ENCODE assay signal across 14 cellular contexts in genomic region chr16:75401697-75402096, GRCh38. TPM values are rescaled to one million over a fixed set of nuclear protein-coding genes. Genes with fewer than 3 reads are reported as not detected.
DNase-seq lines count a peak whose midpoint lies in the region; ATAC-seq, FAIRE-seq and TF ChIP-seq lines count a peak whose summit lies in the region.
"Had no signal": no experiment of that assay in that cellular context is flagged by ENCODE, and none has a peak within 500 bp of the region (broad histone marks: within the 10 kb centered on the region; RNA-seq: fewer than 3 reads in every experiment).

No MANE protein-coding gene starts in this region.

- peak overlapping the region in 1 of 2 donors; percentile 67 for H3K9ac ChIP-seq in kidney (ENCODE audit: low read length in 2 of 2)

- peaks cover 14% of the 10 kb centered on the region for H3K4me1 Mint-ChIP-seq in activated CD4-positive, alpha-beta T cell treated with anti-CD3 and anti-CD28 coated beads, Interleukin-2, amount 10 ng/mL, durations not matched to agents 24 days and 14 days
- H3K4me1 Mint-ChIP-seq in activated T-helper 2 cell treated with anti-CD3 and anti-CD28 coated beads, Interferon-gamma antibody, Interleukin-2, Interleukin-4, amounts not matched to agents 10 μg/mL and 5 μg/mL and 100 μg/mL, durations not matched to agents 14 hours and 24 hours and 36 hours (ENCODE audit: low read depth) = peaks cover 9% of the 10 kb centered on the region
- H3K4me1 Mint-ChIP-seq in stimulated activated effector memory CD8-positive, alpha-beta T cell treated with anti-CD3 and anti-CD28 coated beads, Interleukin-12 subunit alpha, Interleukin-12 subunit beta, amount 100 ng/mL, for 72 hours = peaks cover 7% of the 10 kb centered on the region
- H3K4me1 Mint-ChIP-seq: H9 had no signal

- no peaks in the 10 kb centered on the region for H3K9me3 ChIP-seq in kidney (ENCODE audit: control insufficient read depth in 1 of 2, low read length in 2 of 2)
- H3K9me3 ChIP-seq: testis had no signal

- TF ChIP-seq CTCF in kidney (IDR thresholded peaks at IDR 0.05; ENCODE audit: borderline replicate concordance, extremely low read depth, insufficient read depth) = no peak

- DNase-seq in activated CD4-positive, alpha-beta T cell treated with anti-CD3 and anti-CD28 coated beads, Interleukin-2, amount 10 ng/mL, durations not matched to agents 24 days and 14 days = no peak
- no peak for DNase-seq in activated CD4-positive, alpha-beta T cell treated with anti-CD3 and anti-CD28 coated beads for 1 hour
- DNase-seq in activated T-helper 2 cell treated with anti-CD3 and anti-CD28 coated beads, Interferon-gamma antibody, Interleukin-2, Interleukin-4, amounts not matched to agents 10 μg/mL and 5 μg/mL and 100 μg/mL, durations not matched to agents 14 hours and 24 hours and 36 hours (ENCODE audit: low spot score) = no peak
- DNase-seq in kidney (no peak), sciatic nerve (ENCODE audit: low spot score) (no peak), NCI-H226 (no peak)
- no peak for DNase-seq in stimulated activated effector memory CD8-positive, alpha-beta T cell treated with anti-CD3 and anti-CD28 coated beads, Interleukin-12 subunit alpha, Interleukin-12 subunit beta, amount 100 ng/mL, for 72 hours (ENCODE audit: low spot score in 2 of 2)
- DNase-seq: H9, midbrain, retina, testis had no signal

- H3K27ac ChIP-seq in kidney (ENCODE audit: low read depth in 2 of 2, low read length in 2 of 2) = peak overlapping the region; percentile 51 to 54
- H3K27ac ChIP-seq: HL-60 had no signal

- no peak overlapping the region for H3K4me3 ChIP-seq in kidney (ENCODE audit: low read length in 2 of 2)
- H3K4me3 ChIP-seq: testis had no signal

- ATAC-seq in stimulated activated effector memory CD8-positive, alpha-beta T cell treated with anti-CD3 and anti-CD28 coated beads, Interleukin-12 subunit alpha, Interleukin-12 subunit beta, amount 100 ng/mL, for 72 hours = no peak
- no peak for ATAC-seq in sciatic nerve
- ATAC-seq in HG03457 (IDR thresholded peaks at IDR 0.05; ENCODE audit: unreplicated experiment) = no peak

- peaks cover 7 to 11% of the 10 kb centered on the region in 2 donors for H3K4me1 ChIP-seq in kidney (ENCODE audit: control insufficient read depth in 1 of 2, insufficient read depth in 1 of 2, low read depth in 1 of 2, low read length in 2 of 2)

- FAIRE-seq in kidney (lab: Jason Lieb, UNC) = no peak

- H3K4me3 Mint-ChIP-seq in activated CD4-positive, alpha-beta T cell treated with anti-CD3 and anti-CD28 coated beads, Interleukin-2, amount 10 ng/mL, durations not matched to agents 24 days and 14 days = no peak overlapping the region
- no peak overlapping the region for H3K4me3 Mint-ChIP-seq in activated T-helper 2 cell treated with anti-CD3 and anti-CD28 coated beads, Interferon-gamma antibody, Interleukin-2, Interleukin-4, amounts not matched to agents 10 μg/mL and 5 μg/mL and 100 μg/mL, durations not matched to agents 14 hours and 24 hours and 36 hours (ENCODE audit: low read depth)
- H3K4me3 Mint-ChIP-seq in stimulated activated effector memory CD8-positive, alpha-beta T cell treated with anti-CD3 and anti-CD28 coated beads, Interleukin-12 subunit alpha, Interleukin-12 subunit beta, amount 100 ng/mL, for 72 hours = no peak overlapping the region
- H3K4me3 Mint-ChIP-seq: central memory CD8-positive, alpha-beta T cell; H9 had no signal

- peak overlapping the region; percentile 78 for H3K27ac Mint-ChIP-seq in activated CD4-positive, alpha-beta T cell treated with anti-CD3 and anti-CD28 coated beads, Interleukin-2, amount 10 ng/mL, durations not matched to agents 24 days and 14 days
- H3K27ac Mint-ChIP-seq in activated T-helper 2 cell treated with anti-CD3 and anti-CD28 coated beads, Interferon-gamma antibody, Interleukin-2, Interleukin-4, amounts not matched to agents 10 μg/mL and 5 μg/mL and 100 μg/mL, durations not matched to agents 14 hours and 24 hours and 36 hours = peak overlapping the region; percentile 15
- H3K27ac Mint-ChIP-seq in stimulated activated effector memory CD8-positive, alpha-beta T cell treated with anti-CD3 and anti-CD28 coated beads, Interleukin-12 subunit alpha, Interleukin-12 subunit beta, amount 100 ng/mL, for 72 hours = peak overlapping the region; percentile 84
- H3K27ac Mint-ChIP-seq: H9 had no signal

- no peaks in the 10 kb centered on the region for H3K27me3 Mint-ChIP-seq in activated CD4-positive, alpha-beta T cell treated with anti-CD3 and anti-CD28 coated beads, Interleukin-2, amount 10 ng/mL, durations not matched to agents 24 days and 14 days
- no peaks in the 10 kb centered on the region for H3K27me3 Mint-ChIP-seq in activated T-helper 2 cell treated with anti-CD3 and anti-CD28 coated beads, Interferon-gamma antibody, Interleukin-2, Interleukin-4, amounts not matched to agents 10 μg/mL and 5 μg/mL and 100 μg/mL, durations not matched to agents 14 hours and 24 hours and 36 hours (ENCODE audit: low read depth)
- H3K27me3 Mint-ChIP-seq: central memory CD8-positive, alpha-beta T cell had no signal

- H3K36me3 Mint-ChIP-seq in activated CD4-positive, alpha-beta T cell treated with anti-CD3 and anti-CD28 coated beads, Interleukin-2, amount 10 ng/mL, durations not matched to agents 24 days and 14 days (ENCODE audit: low read depth) = peaks cover 12% of the 10 kb centered on the region
- H3K36me3 Mint-ChIP-seq in activated T-helper 2 cell treated with anti-CD3 and anti-CD28 coated beads, Interferon-gamma antibody, Interleukin-2, Interleukin-4, amounts not matched to agents 10 μg/mL and 5 μg/mL and 100 μg/mL, durations not matched to agents 14 hours and 24 hours and 36 hours (ENCODE audit: low read depth) = peaks cover 8% of the 10 kb centered on the region
- peaks cover 25% of the 10 kb centered on the region for H3K36me3 Mint-ChIP-seq in stimulated activated effector memory CD8-positive, alpha-beta T cell treated with anti-CD3 and anti-CD28 coated beads, Interleukin-12 subunit alpha, Interleukin-12 subunit beta, amount 100 ng/mL, for 72 hours

- no peaks in the 10 kb centered on the region for H3K9me3 Mint-ChIP-seq in activated CD4-positive, alpha-beta T cell treated with anti-CD3 and anti-CD28 coated beads, Interleukin-2, amount 10 ng/mL, durations not matched to agents 24 days and 14 days
- no peaks in the 10 kb centered on the region for H3K9me3 Mint-ChIP-seq in activated T-helper 2 cell treated with anti-CD3 and anti-CD28 coated beads, Interferon-gamma antibody, Interleukin-2, Interleukin-4, amounts not matched to agents 10 μg/mL and 5 μg/mL and 100 μg/mL, durations not matched to agents 14 hours and 24 hours and 36 hours
- no peaks in the 10 kb centered on the region for H3K9me3 Mint-ChIP-seq in stimulated activated effector memory CD8-positive, alpha-beta T cell treated with anti-CD3 and anti-CD28 coated beads, Interleukin-12 subunit alpha, Interleukin-12 subunit beta, amount 100 ng/mL, for 72 hours
- H3K9me3 Mint-ChIP-seq: central memory CD8-positive, alpha-beta T cell; H9 had no signal

- H3K36me3 ChIP-seq in kidney (ENCODE audit: control insufficient read depth in 1 of 2, insufficient read depth in 2 of 2, low read length in 2 of 2) = no peaks in the 10 kb centered on the region

- intact Hi-C loops in activated CD4-positive, alpha-beta T cell treated with anti-CD3 and anti-CD28 coated beads, Interleukin-2, amount 10 ng/mL, durations not matched to agents 24 days and 14 days (cut with micrococcal nuclease) = loop anchor here (1.0 to 2.0 kb wide), 3 partner anchors 22 to 63 kb away; partner anchors contain the start of genes CFDP1 and TMEM170A
- intact Hi-C loops in activated T-helper 2 cell treated with anti-CD3 and anti-CD28 coated beads, Interferon-gamma antibody, Interleukin-2, Interleukin-4, amounts not matched to agents 10 μg/mL and 5 μg/mL and 100 μg/mL, durations not matched to agents 14 hours and 24 hours and 36 hours (cut with micrococcal nuclease) = loop anchor here (2.0 to 5.0 kb wide), 2 partner anchors 23 to 169 kb away; no protein-coding TSS in a partner anchor
- intact Hi-C loops in kidney (cut with DNase I) (no loop called here), sciatic nerve (cut with DNase I) (no loop called here)

RNA-seq across cellular contexts. Expression of gene CFDP1, which starts 31.6 kb away (rescaled TPM):
- 33.7 and 38.9 TPM in 2 replicates for total RNA-seq in activated CD4-positive, alpha-beta T cell treated with anti-CD3 and anti-CD28 coated beads, Interleukin-2, amount 10 ng/mL, durations not matched to agents 24 days and 14 days
- total RNA-seq in activated T-helper 2 cell treated with anti-CD3 and anti-CD28 coated beads, Interferon-gamma antibody, Interleukin-2, Interleukin-4, amounts not matched to agents 10 μg/mL and 5 μg/mL and 100 μg/mL, durations not matched to agents 14 hours and 24 hours and 36 hours = 33.5 and 37.5 TPM in 2 replicates
- total RNA-seq in kidney (53.5 TPM), sciatic nerve (73.7 TPM)
- polyA plus RNA-seq in kidney (ENCODE audit: insufficient read depth, low read depth, low replicate concordance) = 148 TPM

Comparison
In these comparisons a context has a peak if more than half of its experiments do, and no peak if none do; other contexts are left out.
1. H3K27ac Mint-ChIP-seq: peak in every context shown above with its lines; median percentile 84 in stimulated activated effector memory CD8-positive, alpha-beta T cell treated with anti-CD3 and anti-CD28 coated beads, Interleukin-12 subunit alpha, Interleukin-12 subunit beta, amount 100 ng/mL, for 72 hours; 78 in activated CD4-positive, alpha-beta T cell treated with anti-CD3 and anti-CD28 coated beads, Interleukin-2, amount 10 ng/mL, durations not matched to agents 24 days and 14 days; 15 in activated T-helper 2 cell treated with anti-CD3 and anti-CD28 coated beads, Interferon-gamma antibody, Interleukin-2, Interleukin-4, amounts not matched to agents 10 μg/mL and 5 μg/mL and 100 μg/mL, durations not matched to agents 14 hours and 24 hours and 36 hours.
2. intact Hi-C loops: an anchor here in activated CD4-positive, alpha-beta T cell treated with anti-CD3 and anti-CD28 coated beads, Interleukin-2, amount 10 ng/mL, durations not matched to agents 24 days and 14 days (1.0 to 2.0 kb wide) and activated T-helper 2 cell treated with anti-CD3 and anti-CD28 coated beads, Interferon-gamma antibody, Interleukin-2, Interleukin-4, amounts not matched to agents 10 μg/mL and 5 μg/mL and 100 μg/mL, durations not matched to agents 14 hours and 24 hours and 36 hours (2.0 to 5.0 kb wide); none called in kidney and sciatic nerve.